Comparison of ENCODE assay signal across 11 cellular contexts in genomic region chr18:8616026-8616401, GRCh38. TPM values are rescaled to one million over a fixed set of nuclear protein-coding genes. Genes with fewer than 3 reads are reported as not detected.
DNase-seq lines count a peak whose midpoint lies in the region; ATAC-seq, FAIRE-seq and TF ChIP-seq lines count a peak whose summit lies in the region.
"Had no signal": no experiment of that assay in that cellular context is flagged by ENCODE, and none has a peak within 500 bp of the region (broad histone marks: within the 10 kb centered on the region; RNA-seq: fewer than 3 reads in every experiment).

No MANE protein-coding gene starts in this region.

- no peak overlapping the region for H2BK20ac ChIP-seq in IMR-90 (ENCODE audit: low read depth, low read length)

- intact Hi-C loops in IMR-90 (cut with micrococcal nuclease) = loop anchor here (5.0 kb wide), 1 partner anchor 1039 kb away; no protein-coding TSS in a partner anchor
- intact Hi-C loops in left colon (cut with DNase I, micrococcal nuclease) = no loop called here

- H2AK5ac ChIP-seq in IMR-90 (ENCODE audit: low read depth, low read length) = 0 out of 2 replicates have a peak overlapping the region, but pooled peaks have one; percentile 45

- H3K27me3 ChIP-seq in IMR-90 (ENCODE audit: control insufficient read depth, insufficient read depth, low read length) = no peaks in the 10 kb centered on the region

- H3K27ac ChIP-seq in IMR-90 (ENCODE audit: insufficient read depth, low read length) = peak overlapping the region; percentile 65; the same call in 1 of the 2 replicates
- H3K27ac ChIP-seq in caudate nucleus (ENCODE audit: low read depth, low read length) = peak overlapping the region; percentile 24

- peak overlapping the region; percentile 43 for H3K4me2 ChIP-seq in IMR-90 (ENCODE audit: low read depth, low read length)

- H3K4me3 ChIP-seq in IMR-90 (ENCODE audit: insufficient read depth, low read depth, low read length) = no peak overlapping the region

- peak overlapping the region; percentile 92 for H3K27ac Mint-ChIP-seq in osteocyte (ENCODE audit: unreplicated experiment)
- H3K27ac Mint-ChIP-seq: activated CD4-positive, alpha-beta memory T cell treated with anti-CD3 and anti-CD28 coated beads, Interleukin-2, amount 10 ng/mL, durations not matched to agents 7 days and 5 days had no signal

- BruUV-seq in IMR-90 (replicated peaks; lab: Mats Ljungman, UMichigan) = no TSS peak

- ATAC-seq in IMR-90 (ENCODE audit: low read depth) (no peak), HG03432 (IDR thresholded peaks at IDR 0.05; ENCODE audit: unreplicated experiment) (no peak), left colon (no peak), GM19023 (IDR thresholded peaks at IDR 0.05; ENCODE audit: unreplicated experiment) (no peak)

- H3K9me3 Mint-ChIP-seq in osteocyte (ENCODE audit: unreplicated experiment) = no peaks in the 10 kb centered on the region
- H3K9me3 Mint-ChIP-seq: activated CD4-positive, alpha-beta memory T cell treated with anti-CD3 and anti-CD28 coated beads, Interleukin-2, amount 10 ng/mL, durations not matched to agents 7 days and 5 days had no signal

- H4K20me1 ChIP-seq in IMR-90 (ENCODE audit: insufficient read depth, low read length) = peaks cover 86% of the 10 kb centered on the region

- H4K91ac ChIP-seq in IMR-90 (ENCODE audit: insufficient read depth, low read depth, low read length) = no peak overlapping the region

- peak overlapping the region; percentile 25 for H2BK5ac ChIP-seq in IMR-90 (ENCODE audit: low read depth, low read length, poor library complexity, severe bottlenecking)

- peak overlapping the region; percentile 56; the same call in 1 of the 2 replicates for H3K18ac ChIP-seq in IMR-90 (ENCODE audit: low read depth, low read length)

- CTCF ChIA-PET in IMR-90 (lab: Yijun Ruan, JAX) = no interaction called here

- no peak for TF ChIP-seq POLR2A in IMR-90 (IDR thresholded peaks at IDR 0.05; ENCODE audit: low read depth, low read length)

- peaks cover 34% of the 10 kb centered on the region for H3K9me1 ChIP-seq in IMR-90 (ENCODE audit: insufficient read depth, low read length)

- no peak overlapping the region for H3K4ac ChIP-seq in IMR-90 (ENCODE audit: low read depth, low read length)

- H2AFZ ChIP-seq in IMR-90 (replicated peaks; ENCODE audit: low read length, poor library complexity) = no peak overlapping the region

- H3K4me1 Mint-ChIP-seq in osteocyte (ENCODE audit: unreplicated experiment) = peaks cover 50% of the 10 kb centered on the region

- peaks cover 30 to 91% of the 10 kb centered on the region in 2 experiments for H3K79me1 ChIP-seq in IMR-90 (ENCODE audit: low read depth in 1 of 2, low read length in 2 of 2)

- FAIRE-seq in GM19239 (lab: Jason Lieb, UNC) = no peak

- POLR2A ChIA-PET in IMR-90 (lab: Charles Lee; ENCODE audit: unreplicated experiment) = interaction anchor here (0.6 kb wide), 1 partner anchor 17 kb away, joined by 3 read pairs; no protein-coding TSS in a partner anchor

- H3K9me3 ChIP-seq in IMR-90 (ENCODE audit: control insufficient read depth, insufficient read depth, low read length) = no peaks in the 10 kb centered on the region

- in situ Hi-C loops in Caki2 (cut with HindIII; ENCODE audit: low pct_unique_long_range_greater_than_20kb, low sequenced_read_pairs) = no loop called here
- in situ Hi-C loops in IMR-90 (cut with MboI; ENCODE audit: low sequenced_read_pairs) = no loop called here

- H3K27me3 Mint-ChIP-seq in osteocyte (ENCODE audit: unreplicated experiment) = no peaks in the 10 kb centered on the region
- H3K27me3 Mint-ChIP-seq: activated CD4-positive, alpha-beta memory T cell treated with anti-CD3 and anti-CD28 coated beads, Interleukin-2, amount 10 ng/mL, durations not matched to agents 7 days and 5 days had no signal

- no peak overlapping the region for H3K56ac ChIP-seq in IMR-90 (ENCODE audit: extremely low read depth, insufficient read depth, low read length)

- dilution Hi-C loops in IMR-90 (cut with HindIII; ENCODE audit: low sequenced_read_pairs, unreplicated experiment) = no loop called here

- peaks cover 8% of the 10 kb centered on the region for H3K36me3 ChIP-seq in IMR-90 (ENCODE audit: control insufficient read depth, insufficient read depth, low read length)

- no peaks in the 10 kb centered on the region for H3K36me3 Mint-ChIP-seq in osteocyte (ENCODE audit: unreplicated experiment)

- H3K23ac ChIP-seq in IMR-90 (ENCODE audit: low read depth, low read length) = no peak overlapping the region

- no peak overlapping the region for H2AK9ac ChIP-seq in IMR-90 (replicated peaks; ENCODE audit: low read depth, low read length, poor library complexity)

- H3K4me3 Mint-ChIP-seq in osteocyte (ENCODE audit: unreplicated experiment) = no peak overlapping the region
- H3K4me3 Mint-ChIP-seq: activated CD4-positive, alpha-beta memory T cell treated with anti-CD3 and anti-CD28 coated beads, Interleukin-2, amount 10 ng/mL, durations not matched to agents 7 days and 5 days had no signal

- H2BK15ac ChIP-seq in IMR-90 (ENCODE audit: low read depth, low read length) = no peak overlapping the region

- no peak for TF ChIP-seq CTCF in IMR-90 (conservative IDR thresholded peaks at IDR 0.05; ENCODE audit: low read depth, low read length)
- TF ChIP-seq CTCF in osteocyte (IDR thresholded peaks at IDR 0.05) = no peak

- no peak overlapping the region for H3K14ac ChIP-seq in IMR-90 (replicated peaks; ENCODE audit: low read depth, low read length)

- H4K5ac ChIP-seq in IMR-90 (ENCODE audit: low read depth, low read length) = no peak overlapping the region

- H2BK120ac ChIP-seq in IMR-90 (ENCODE audit: low read depth, low read length) = no peak overlapping the region

- TF ChIP-seq RAD21 in IMR-90 (IDR thresholded peaks at IDR 0.05; ENCODE audit: low read length) = no peak

- DNase-seq in Caki2 (ENCODE audit: low read depth) = peak; percentile 22
- no peak for DNase-seq in IMR-90
- DNase-seq in caudate nucleus (lab: John Stamatoyannopoulos, UW) = no peak
- no peak for DNase-seq in osteocyte (ENCODE audit: extremely low spot score, unreplicated experiment)
- DNase-seq in GM19239 (ENCODE audit: insufficient read length, low spot score) = no peak
- DNase-seq in left colon = no peak
- DNase-seq: activated CD4-positive, alpha-beta memory T cell treated with anti-CD3 and anti-CD28 coated beads, Interleukin-2, amount 10 ng/mL, durations not matched to agents 7 days and 5 days; retina; stimulated activated CD8-positive, alpha-beta memory T cell treated with anti-CD3 and anti-CD28 coated beads, Interleukin-4, amount 100 ng/mL, for 48 hours had no signal

- no peak overlapping the region for H4K8ac ChIP-seq in IMR-90 (ENCODE audit: low read depth in 2 of 2, low read length in 2 of 2)

- peaks cover 16% of the 10 kb centered on the region for H3K4me1 ChIP-seq in IMR-90 (ENCODE audit: control insufficient read depth, insufficient read depth, low read length)

- H3K9ac ChIP-seq in IMR-90 (ENCODE audit: low read depth, low read length) = no peak overlapping the region

- no CpG with 5 or more reads among the region's 4 CpGs for WGBS in IMR-90 (ENCODE audit: extremely low coverage in 2 of 2, insufficient read length in 1 of 2), 2 experiments

TF ChIP-seq in IMR-90, 13 proteins besides CTCF, POLR2A, EP300 and RAD21:
- TF ChIP-seq RCOR1 (IDR thresholded peaks at IDR 0.05; ENCODE audit: insufficient replicate concordance, low read length) = no peak
- no peak for TF ChIP-seq BHLHE40 (IDR thresholded peaks at IDR 0.05; ENCODE audit: low read depth, low read length)
- TF ChIP-seq USF2 (IDR thresholded peaks at IDR 0.05; ENCODE audit: low read depth, low read length) = no peak
- no peak for TF ChIP-seq NFE2L2 (IDR thresholded peaks at IDR 0.05; ENCODE audit: low read depth, low read length)
- no peak for TF ChIP-seq RFX5 (IDR thresholded peaks at IDR 0.05; ENCODE audit: low read depth, low read length)
- TF ChIP-seq ELK1 (IDR thresholded peaks at IDR 0.05; ENCODE audit: borderline replicate concordance, low read depth, low read length) = no peak
- no peak for TF ChIP-seq MXI1 (IDR thresholded peaks at IDR 0.05; ENCODE audit: borderline replicate concordance, low read depth, low read length)
- no peak for TF ChIP-seq CHD1 (IDR thresholded peaks at IDR 0.05; ENCODE audit: low read depth, low read length)
- TF ChIP-seq SMC3 (IDR thresholded peaks at IDR 0.05; ENCODE audit: low read depth, low read length) = no peak
- no peak for TF ChIP-seq FOS (IDR thresholded peaks at IDR 0.05; ENCODE audit: low read depth, low read length)
- TF ChIP-seq MAFK (IDR thresholded peaks at IDR 0.05; ENCODE audit: low read depth, low read length) = no peak

RNA-seq across cellular contexts. Expression of gene RAB12, which starts 6.8 kb away (rescaled TPM):
- total RNA-seq in Caki2 (2014; rRNA removed; shearing (Covaris generic); ENCODE audit: low replicate concordance) = 35.9 and 39.9 TPM in 2 replicates
- 14.9 and 35.3 TPM in 2 replicates for total RNA-seq in IMR-90 (2012; rRNA removed)
- 13.2 and 19.2 TPM in 2 replicates for polyA plus RNA-seq in IMR-90 (2012; rRNA removed)
- polyA plus RNA-seq in IMR-90 (2012; cell fraction: cytosol; rRNA removed) = 2.6 and 2.7 TPM in 2 replicates
- polyA plus RNA-seq in IMR-90 (2012; cell fraction: nucleus; rRNA removed; ENCODE audit: low replicate concordance) = 2.0 and 20.1 TPM in 2 replicates
- total RNA-seq in osteocyte = 48.5 and 52.6 TPM in 2 replicates
- 10 to 100 TPM; 15.8 to 17.4 TPM for total RNA-seq in left colon
